24 cellular contexts compared by ENCODE assay signal in genomic region chr22:19728271-19728670, GRCh38. TPM values are rescaled to one million over a fixed set of nuclear protein-coding genes. Genes with fewer than 3 reads are reported as not detected.
"Had no signal": no experiment of that assay in that cellular context is flagged by ENCODE, and none has a peak within 500 bp of the region (broad histone marks: within the 10 kb centered on the region; RNA-seq: fewer than 3 reads in every experiment).

No MANE protein-coding gene starts in this region.

- H3K9me3 ChIP-seq: gastrocnemius medialis, lower lobe of right lung, psoas muscle, sigmoid colon, stomach, thyroid gland, vagina had no signal

- H3K36me3 ChIP-seq: gastrocnemius medialis, lower lobe of right lung, sigmoid colon, stomach, thyroid gland, vagina had no signal

- FAIRE-seq: keratinocyte had no signal

- H3K4me1 ChIP-seq: gastrocnemius medialis, psoas muscle had no signal

- H3K27ac ChIP-seq: gastrocnemius medialis, lower lobe of right lung, psoas muscle, sigmoid colon, stomach, thyroid gland, vagina had no signal

- H3K27me3 ChIP-seq: thyroid gland, vagina had no signal

- ATAC-seq: gastrocnemius medialis; left ventricle myocardium superior; lower lobe of right lung; natural killer cell; psoas muscle; right cardiac atrium; stimulated activated effector memory CD8-positive, alpha-beta T cell treated with anti-CD3 and anti-CD28 coated beads, Interleukin-12 subunit alpha, Interleukin-12 subunit beta, amount 100 ng/mL, for 72 hours had no signal

- DNase-seq: effector CD4-positive, alpha-beta T cell; gastrocnemius medialis; head of caudate nucleus; left ventricle myocardium superior; lower lobe of right lung; natural killer cell; posterior cingulate gyrus; psoas muscle; right cardiac atrium; sigmoid colon; stimulated activated CD4-positive, alpha-beta T cell treated with anti-CD3 and anti-CD28 coated beads, Interleukin-2, amount 100 ng/mL, for 24 hours; stimulated activated CD4-positive, alpha-beta T cell treated with anti-CD3 and anti-CD28 coated beads, Interleukin-4, amount 100 ng/mL, for 24 hours; stimulated activated naive CD4-positive, alpha-beta T cell treated with Interleukin-2 at 50 U/mL for 16 hours; stomach; thyroid gland; trophoblast cell had no signal

- H3K4me3 ChIP-seq: dorsolateral prefrontal cortex, gastrocnemius medialis, lower lobe of right lung, psoas muscle, sigmoid colon, stomach, thyroid gland, vagina had no signal

RNA-seq across cellular contexts. Expression of gene GP1BB, which starts 4.9 kb away (rescaled TPM):
- total RNA-seq: left ventricle myocardium superior, renal cortical epithelial cell had no signal

RNA-seq across cellular contexts. Expression of gene TBX1, which starts 32.3 kb away (rescaled TPM):
- total RNA-seq: neural crest cell, osteoblast, temporal lobe had no signal
